Comparison of ENCODE assay signal across 19 cellular contexts in the genomic region with DNA sequence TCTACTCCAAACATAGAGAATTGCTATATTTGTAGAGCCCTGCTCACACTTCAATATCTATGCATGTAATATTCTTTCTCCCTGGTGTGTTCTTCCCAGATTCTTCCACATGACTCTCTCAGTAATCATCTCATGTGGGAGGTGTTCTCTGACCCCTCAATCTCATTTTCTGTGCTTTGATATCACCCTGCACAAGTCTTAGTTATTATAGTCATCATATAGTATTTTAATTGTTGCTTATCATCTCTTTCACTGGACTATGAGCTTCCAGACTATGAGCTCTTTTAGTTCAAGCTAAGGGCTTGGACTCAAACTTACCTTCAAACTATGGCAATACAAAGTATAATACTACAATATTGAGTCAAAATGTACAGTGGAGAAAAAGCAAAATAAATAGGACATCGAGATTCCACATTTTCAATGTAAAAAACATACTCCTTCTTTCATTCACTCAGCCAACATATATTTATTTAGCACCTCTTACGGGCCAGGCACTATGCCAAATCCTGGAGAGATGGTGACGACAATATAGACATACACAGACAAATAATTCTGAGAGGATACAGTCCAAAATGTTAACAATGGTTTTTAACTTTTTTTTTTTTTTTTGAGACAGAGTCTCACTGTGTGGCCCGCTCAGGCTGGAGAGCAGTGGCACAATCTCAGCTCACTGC.
"Had no signal": no experiment of that assay in that cellular context is flagged by ENCODE, and none has a peak within 500 bp of the region (broad histone marks: within the 10 kb centered on the region; RNA-seq: fewer than 3 reads in every experiment).

No MANE protein-coding gene starts in this region.

- H3K27ac Mint-ChIP-seq: activated CD4-positive, alpha-beta memory T cell treated with anti-CD3 and anti-CD28 coated beads for 36 hours; endodermal cell; natural killer cell treated with Interleukin-12 subunit alpha and Interleukin-12 subunit beta and Interleukin-15 and Interleukin-18, amount 100 ng/mL, for 72 hours; progenitor cell of endocrine pancreas had no signal

- H3K27me3 ChIP-seq: heart left ventricle, sigmoid colon, upper lobe of left lung had no signal

- ATAC-seq: heart left ventricle; natural killer cell treated with Interleukin-12 subunit alpha and Interleukin-12 subunit beta and Interleukin-15 and Interleukin-18, amount 100 ng/mL, for 72 hours had no signal

- H3K36me3 Mint-ChIP-seq: activated CD4-positive, alpha-beta memory T cell treated with anti-CD3 and anti-CD28 coated beads for 36 hours; activated naive CD4-positive, alpha-beta T cell treated with anti-CD3 and anti-CD28 coated beads, Interleukin-2, amount 10 ng/mL, durations not matched to agents 7 days and 5 days; natural killer cell treated with Interleukin-12 subunit alpha and Interleukin-12 subunit beta and Interleukin-15 and Interleukin-18, amount 100 ng/mL, for 72 hours had no signal

- H3K36me3 ChIP-seq: heart left ventricle, sigmoid colon, upper lobe of left lung had no signal

- H3K4me1 ChIP-seq: sigmoid colon, upper lobe of left lung had no signal

- FAIRE-seq: bronchial epithelial cell, islet of Langerhans had no signal

- H3K4me3 ChIP-seq: heart left ventricle, sigmoid colon, upper lobe of left lung had no signal

- DNase-seq: activated CD4-positive, alpha-beta memory T cell treated with anti-CD3 and anti-CD28 coated beads for 36 hours; activated CD4-positive, alpha-beta T cell treated with anti-CD3 and anti-CD28 coated beads for 48 hours; activated CD4-positive, CD25-positive, alpha-beta regulatory T cell; activated effector memory CD4-positive, alpha-beta T cell treated with anti-CD3 and anti-CD28 coated beads, Interleukin-2, amount 50 U/mL, for 16 hours; activated naive CD4-positive, alpha-beta T cell treated with anti-CD3 and anti-CD28 coated beads, Interleukin-2, amount 10 ng/mL, durations not matched to agents 7 days and 5 days; cortex of kidney; endodermal cell; heart left ventricle; retina; sigmoid colon; stimulated activated CD4-positive, alpha-beta T cell treated with anti-CD3 and anti-CD28 coated beads, Interleukin-4, amount 100 ng/mL, for 24 hours; stimulated activated naive CD4-positive, alpha-beta T cell treated with Interleukin-2 at 50 U/mL for 16 hours; T1000; upper lobe of left lung had no signal

- H3K9me3 ChIP-seq: heart left ventricle, sigmoid colon, upper lobe of left lung had no signal

- H3K4me3 Mint-ChIP-seq: activated CD4-positive, alpha-beta memory T cell treated with anti-CD3 and anti-CD28 coated beads for 36 hours; activated naive CD4-positive, alpha-beta T cell treated with anti-CD3 and anti-CD28 coated beads, Interleukin-2, amount 10 ng/mL, durations not matched to agents 7 days and 5 days; endodermal cell; natural killer cell treated with Interleukin-12 subunit alpha and Interleukin-12 subunit beta and Interleukin-15 and Interleukin-18, amount 100 ng/mL, for 72 hours had no signal

- H3K27ac ChIP-seq: epithelial cell of prostate, heart left ventricle, sigmoid colon, upper lobe of left lung had no signal

- H3K4me1 Mint-ChIP-seq: endodermal cell had no signal

- H3K27me3 Mint-ChIP-seq: activated CD4-positive, alpha-beta memory T cell treated with anti-CD3 and anti-CD28 coated beads for 36 hours; activated naive CD4-positive, alpha-beta T cell treated with anti-CD3 and anti-CD28 coated beads, Interleukin-2, amount 10 ng/mL, durations not matched to agents 7 days and 5 days; natural killer cell treated with Interleukin-12 subunit alpha and Interleukin-12 subunit beta and Interleukin-15 and Interleukin-18, amount 100 ng/mL, for 72 hours; progenitor cell of endocrine pancreas had no signal
